In genomic region chr16:8818499-8819270, GRCh38 we compare ENCODE assay signal across 14 cellular contexts. TPM values are rescaled to one million over a fixed set of nuclear protein-coding genes. Genes with fewer than 3 reads are reported as not detected.
DNase-seq lines count a peak whose midpoint lies in the region; ATAC-seq and TF ChIP-seq lines count a peak whose summit lies in the region.
"Had no signal": no experiment of that assay in that cellular context is flagged by ENCODE, and none has a peak within 500 bp of the region (broad histone marks: within the 10 kb centered on the region; RNA-seq: fewer than 3 reads in every experiment).

No MANE protein-coding gene starts in this region.

- CTCF ChIA-PET in activated CD8-positive, alpha-beta memory T cell treated with anti-CD3 and anti-CD28 coated beads, Interleukin-2, amount 10 ng/mL, durations not matched to agents 7 days and 5 days (lab: Charles Lee), result interaction anchor here (1.6 kb wide), 1 partner anchor 190 kb away, joined by 4 read pairs; no protein-coding TSS in a partner anchor
- CTCF ChIA-PET in CD8-positive, alpha-beta T cell (lab: Charles Lee), result interaction anchor here (2.4 kb wide), 1 partner anchor 61 kb away, joined by 19 read pairs; no protein-coding TSS in a partner anchor

- ATAC-seq in activated CD8-positive, alpha-beta memory T cell treated with anti-CD3 and anti-CD28 coated beads, Interleukin-2, amount 10 ng/mL, durations not matched to agents 7 days and 5 days, result no peak
- peak; percentile 89 for ATAC-seq in GM21825 (IDR thresholded peaks at IDR 0.05; ENCODE audit: unreplicated experiment)
- ATAC-seq in HG03457 (IDR thresholded peaks at IDR 0.05; ENCODE audit: unreplicated experiment), result peak; percentile 70
- peak; percentile 95 for ATAC-seq in stimulated activated memory B cell treated with anti-CD40 and anti-IgM and Interleukin-4, amounts not matched to agents 10 μg/mL and 1 μg/mL and 100 μg/mL, for 72 hours
- ATAC-seq in CD8-positive, alpha-beta T cell, result no peak
- ATAC-seq in GM18870 (IDR thresholded peaks at IDR 0.05; ENCODE audit: unreplicated experiment), result no peak

- peaks cover 68% of the 10 kb centered on the region for H3K36me3 Mint-ChIP-seq in activated CD8-positive, alpha-beta memory T cell treated with anti-CD3 and anti-CD28 coated beads, Interleukin-2, amount 10 ng/mL, durations not matched to agents 7 days and 5 days
- peaks cover 80% of the 10 kb centered on the region for H3K36me3 Mint-ChIP-seq in stimulated activated memory B cell treated with anti-CD40 and anti-IgM and Interleukin-4, amounts not matched to agents 10 μg/mL and 1 μg/mL and 100 μg/mL, for 72 hours
- peaks cover 70% of the 10 kb centered on the region for H3K36me3 Mint-ChIP-seq in CD8-positive, alpha-beta T cell

- peak overlapping the region; percentile 60 for H3K27ac Mint-ChIP-seq in activated CD8-positive, alpha-beta memory T cell treated with anti-CD3 and anti-CD28 coated beads, Interleukin-2, amount 10 ng/mL, durations not matched to agents 7 days and 5 days
- peak overlapping the region; percentile 90 for H3K27ac Mint-ChIP-seq in stimulated activated memory B cell treated with anti-CD40 and anti-IgM and Interleukin-4, amounts not matched to agents 10 μg/mL and 1 μg/mL and 100 μg/mL, for 72 hours
- no peak overlapping the region for H3K27ac Mint-ChIP-seq in CD8-positive, alpha-beta T cell
- H3K27ac Mint-ChIP-seq: IgD-negative memory B cell had no signal

- peaks cover 12% of the 10 kb centered on the region for H3K4me1 ChIP-seq in CD8-positive, alpha-beta T cell (ENCODE audit: insufficient read depth, low read length)
- H3K4me1 ChIP-seq in GM23248 (ENCODE audit: insufficient read depth), result 0 out of 2 replicates have a peak, but pooled peaks cover 7% of the 10 kb centered on the region

- H3F3A ChIP-seq in GM23248 (ENCODE audit: insufficient read depth), result peaks cover 50% of the 10 kb centered on the region

- no peaks in the 10 kb centered on the region for H3K9me3 Mint-ChIP-seq in activated CD8-positive, alpha-beta memory T cell treated with anti-CD3 and anti-CD28 coated beads, Interleukin-2, amount 10 ng/mL, durations not matched to agents 7 days and 5 days (ENCODE audit: low read depth)
- H3K9me3 Mint-ChIP-seq in stimulated activated memory B cell treated with anti-CD40 and anti-IgM and Interleukin-4, amounts not matched to agents 10 μg/mL and 1 μg/mL and 100 μg/mL, for 72 hours, result no peaks in the 10 kb centered on the region
- H3K9me3 Mint-ChIP-seq in CD8-positive, alpha-beta T cell, result no peaks in the 10 kb centered on the region
- H3K9me3 Mint-ChIP-seq: IgD-negative memory B cell had no signal

- H3K27me3 ChIP-seq in CD8-positive, alpha-beta T cell (ENCODE audit: insufficient read depth, low read length), result no peaks in the 10 kb centered on the region
- no peaks in the 10 kb centered on the region for H3K27me3 ChIP-seq in GM23248 (replicated peaks; ENCODE audit: insufficient read depth)
- H3K27me3 ChIP-seq: dorsolateral prefrontal cortex, heart left ventricle, thyroid gland had no signal

- H3K4me2 ChIP-seq in GM23248 (ENCODE audit: unreplicated experiment), result no peak overlapping the region

- no peak for TF ChIP-seq CTCF in CD8-positive, alpha-beta T cell (IDR thresholded peaks at IDR 0.05)

- no peak overlapping the region for H3K27ac ChIP-seq in CD8-positive, alpha-beta T cell (ENCODE audit: low read depth, low read length)
- H3K27ac ChIP-seq in GM23248, result no peak overlapping the region
- H3K27ac ChIP-seq: dorsolateral prefrontal cortex, heart left ventricle, thyroid gland had no signal

- in situ Hi-C loops in GM23248 (cut with MboI), result no loop called here

- H3K9ac ChIP-seq in GM23248, result no peak overlapping the region

- H4K20me1 ChIP-seq in GM23248 (ENCODE audit: insufficient read depth), result no peaks in the 10 kb centered on the region

- H3K9me3 ChIP-seq in CD8-positive, alpha-beta T cell (ENCODE audit: low read length), result no peaks in the 10 kb centered on the region
- H3K9me3 ChIP-seq in GM23248 (ENCODE audit: low read depth), result no peaks in the 10 kb centered on the region
- H3K9me3 ChIP-seq: heart left ventricle, thyroid gland had no signal

- H3K36me3 ChIP-seq in CD8-positive, alpha-beta T cell (ENCODE audit: insufficient read depth, low read length), result peaks cover 27% of the 10 kb centered on the region
- peaks cover 77% of the 10 kb centered on the region for H3K36me3 ChIP-seq in GM23248 (ENCODE audit: low read depth)

- POLR2A ChIA-PET in CD8-positive, alpha-beta T cell (lab: Charles Lee), result no interaction called here

- H3K9me2 ChIP-seq in GM23248 (ENCODE audit: insufficient read depth), result no peaks in the 10 kb centered on the region

- WGBS in GM23248 (ENCODE audit: low coverage in 1 of 2, low lambda C conversion rate in 2 of 2, missing lambda C conversion rate in 2 of 2), 2 experiments, result 86% methylated on average over 10 of the region's 10 CpGs

- no peaks in the 10 kb centered on the region for H3K27me3 Mint-ChIP-seq in activated CD8-positive, alpha-beta memory T cell treated with anti-CD3 and anti-CD28 coated beads, Interleukin-2, amount 10 ng/mL, durations not matched to agents 7 days and 5 days
- H3K27me3 Mint-ChIP-seq in stimulated activated memory B cell treated with anti-CD40 and anti-IgM and Interleukin-4, amounts not matched to agents 10 μg/mL and 1 μg/mL and 100 μg/mL, for 72 hours, result no peaks in the 10 kb centered on the region
- H3K27me3 Mint-ChIP-seq in CD8-positive, alpha-beta T cell (ENCODE audit: low read depth), result no peaks in the 10 kb centered on the region
- H3K27me3 Mint-ChIP-seq: IgD-negative memory B cell had no signal

- no peak overlapping the region for H2AFZ ChIP-seq in GM23248

- peaks cover 95% of the 10 kb centered on the region for H3K79me2 ChIP-seq in GM23248 (ENCODE audit: insufficient read depth)

- intact Hi-C loops in CD8-positive, alpha-beta T cell (cut with DNase I, micrococcal nuclease), result no loop called here

- H3K4me1 Mint-ChIP-seq in activated CD8-positive, alpha-beta memory T cell treated with anti-CD3 and anti-CD28 coated beads, Interleukin-2, amount 10 ng/mL, durations not matched to agents 7 days and 5 days, result peaks cover 41% of the 10 kb centered on the region
- peaks cover 62% of the 10 kb centered on the region for H3K4me1 Mint-ChIP-seq in stimulated activated memory B cell treated with anti-CD40 and anti-IgM and Interleukin-4, amounts not matched to agents 10 μg/mL and 1 μg/mL and 100 μg/mL, for 72 hours
- H3K4me1 Mint-ChIP-seq in CD8-positive, alpha-beta T cell (ENCODE audit: low read depth), result peaks cover 22% of the 10 kb centered on the region

- no peak overlapping the region for H3K4me3 Mint-ChIP-seq in activated CD8-positive, alpha-beta memory T cell treated with anti-CD3 and anti-CD28 coated beads, Interleukin-2, amount 10 ng/mL, durations not matched to agents 7 days and 5 days
- H3K4me3 Mint-ChIP-seq in stimulated activated memory B cell treated with anti-CD40 and anti-IgM and Interleukin-4, amounts not matched to agents 10 μg/mL and 1 μg/mL and 100 μg/mL, for 72 hours, result no peak overlapping the region
- H3K4me3 Mint-ChIP-seq in CD8-positive, alpha-beta T cell, result no peak overlapping the region

- no peak for DNase-seq in activated CD8-positive, alpha-beta memory T cell treated with anti-CD3 and anti-CD28 coated beads, Interleukin-2, amount 10 ng/mL, durations not matched to agents 7 days and 5 days
- DNase-seq in activated CD8-positive, alpha-beta memory T cell treated with anti-CD3 and anti-CD28 coated beads, Interleukin-2, amount 50 U/mL, for 4 hours, result no peak
- no peak for DNase-seq in CD8-positive, alpha-beta T cell
- DNase-seq in GM23248, result no peak
- DNase-seq: activated effector memory CD4-positive, alpha-beta T cell treated with anti-CD3 and anti-CD28 coated beads, Interleukin-2, amount 50 U/mL, for 16 hours; dorsolateral prefrontal cortex; heart left ventricle; NCI-H524 treated with DMSO at 0.1 percent for 48 hours; thyroid gland had no signal

- H3K4me3 ChIP-seq in CD8-positive, alpha-beta T cell (ENCODE audit: low read depth, low read length), result no peak overlapping the region
- H3K4me3 ChIP-seq in GM23248, result no peak overlapping the region
- H3K4me3 ChIP-seq: dorsolateral prefrontal cortex, heart left ventricle, thyroid gland had no signal

RNA-seq across cellular contexts. Expression of gene PMM2, which starts 21.0 kb away (rescaled TPM):
- total RNA-seq in activated CD8-positive, alpha-beta memory T cell treated with anti-CD3 and anti-CD28 coated beads, Interleukin-2, amount 10 ng/mL, durations not matched to agents 7 days and 5 days, result 10 to 100 TPM; 36.4 to 47.1 TPM
- total RNA-seq in CD8-positive, alpha-beta T cell, result 10 to 100 TPM; 29.6 to 32.7 TPM
- total RNA-seq in GM23248 (2014; rRNA removed; shearing (Covaris generic)), result 39.6 and 61.6 TPM in 2 replicates
- polyA plus RNA-seq in GM23248 (2016; fragmentation: Nextera tagmentation; extraction: Ambion mirVana), result 45.7 and 46.4 TPM in 2 replicates

RNA-seq across cellular contexts. Expression of gene TMEM186, which starts 21.2 kb away (rescaled TPM):
- 10 to 100 TPM; 14.0 to 16.1 TPM for total RNA-seq in activated CD8-positive, alpha-beta memory T cell treated with anti-CD3 and anti-CD28 coated beads, Interleukin-2, amount 10 ng/mL, durations not matched to agents 7 days and 5 days
- total RNA-seq in CD8-positive, alpha-beta T cell, result 1 to 10 TPM; 2.4 to 2.9 TPM
- total RNA-seq in GM23248 (2014; rRNA removed; shearing (Covaris generic)), result 2.0 and 4.9 TPM in 2 replicates
- 10.8 and 12.1 TPM in 2 replicates for polyA plus RNA-seq in GM23248 (2016; fragmentation: Nextera tagmentation; extraction: Ambion mirVana)

RNA-seq across cellular contexts. Expression of gene CARHSP1, which starts 50.1 kb away (rescaled TPM):
- 100 to 1,000 TPM; 142 to 176 TPM for total RNA-seq in activated CD8-positive, alpha-beta memory T cell treated with anti-CD3 and anti-CD28 coated beads, Interleukin-2, amount 10 ng/mL, durations not matched to agents 7 days and 5 days
- 10 to 100 TPM; 28.0 to 33.3 TPM for total RNA-seq in CD8-positive, alpha-beta T cell
- 129 and 143 TPM in 2 replicates for total RNA-seq in GM23248 (2014; rRNA removed; shearing (Covaris generic))
- polyA plus RNA-seq in GM23248 (2016; fragmentation: Nextera tagmentation; extraction: Ambion mirVana), result 150 and 156 TPM in 2 replicates

Comparison
In these comparisons a context has a peak if more than half of its experiments do, and no peak if none do; other contexts are left out.
1. ATAC-seq: peak in GM21825 (single experiment), HG03457 (single experiment) and stimulated activated memory B cell treated with anti-CD40 and anti-IgM and Interleukin-4, amounts not matched to agents 10 μg/mL and 1 μg/mL and 100 μg/mL, for 72 hours (single experiment); none in activated CD8-positive, alpha-beta memory T cell treated with anti-CD3 and anti-CD28 coated beads, Interleukin-2, amount 10 ng/mL, durations not matched to agents 7 days and 5 days (single experiment), CD8-positive, alpha-beta T cell (single experiment) and GM18870 (single experiment).